ENCODE assay signal across 9 cellular contexts in genomic region chr5:170809551-170809950, GRCh38. TPM values are rescaled to one million over a fixed set of nuclear protein-coding genes. Genes with fewer than 3 reads are reported as not detected.
DNase-seq lines count a peak whose midpoint lies in the region; ATAC-seq and TF ChIP-seq lines count a peak whose summit lies in the region.
"Had no signal": no experiment of that assay in that cellular context is flagged by ENCODE, and none has a peak within 500 bp of the region (broad histone marks: within the 10 kb centered on the region; RNA-seq: fewer than 3 reads in every experiment).

No MANE protein-coding gene starts in this region.

- no peaks in the 10 kb centered on the region for H3K4me1 ChIP-seq in cardiac muscle cell (ENCODE audit: low read depth)

- no peak overlapping the region for H3K4me3 Mint-ChIP-seq in T-helper 17 cell

- no peaks in the 10 kb centered on the region for H3K36me3 ChIP-seq in cardiac muscle cell

- intact Hi-C loops in cardiac septum (cut with DNase I): no loop called here

- H3K4me1 Mint-ChIP-seq in T-helper 17 cell: no peaks in the 10 kb centered on the region

- TF ChIP-seq CTCF in cardiac muscle cell (IDR thresholded peaks at IDR 0.05; ENCODE audit: low read depth, low read length): peak; percentile 57
- peak; percentile 45 for TF ChIP-seq CTCF in fibroblast of mammary gland (conservative IDR thresholded peaks at IDR 0.05; ENCODE audit: control insufficient read depth, insufficient read depth, low read depth, low read length)

- ATAC-seq in HG02798 (IDR thresholded peaks at IDR 0.05; ENCODE audit: poor library complexity, unreplicated experiment): no peak
- no peak for ATAC-seq in T-helper 17 cell
- ATAC-seq in HG03159 (IDR thresholded peaks at IDR 0.05; ENCODE audit: unreplicated experiment): no peak

- no peaks in the 10 kb centered on the region for H3K36me3 Mint-ChIP-seq in T-helper 17 cell (ENCODE audit: low read depth)

- H3K27ac Mint-ChIP-seq in T-helper 17 cell: no peak overlapping the region

- H3K4me3 ChIP-seq in cardiac muscle cell (no peak overlapping the region), fibroblast of mammary gland (ENCODE audit: control insufficient read depth, low read depth, low read length) (no peak overlapping the region), skeletal muscle cell (ENCODE audit: low read depth, low read length) (no peak overlapping the region)
- H3K4me3 ChIP-seq: skin epidermis had no signal

- DNase-seq in cardiac muscle cell (ENCODE audit: low read depth in 1 of 2, low spot score in 1 of 2) (peak; percentile 27 to 72), cardiac septum (ENCODE audit: low spot score) (no peak), NCI-H69 (lab: John Stamatoyannopoulos, UW) (peak; percentile 79), fibroblast of mammary gland (ENCODE audit: low read depth) (peak; percentile 60), skeletal muscle cell (ENCODE audit: low read depth) (peak; percentile 21), T-helper 17 cell (no peak)

- H3K27me3 Mint-ChIP-seq in T-helper 17 cell: peaks cover 31% of the 10 kb centered on the region

- H3K9me3 ChIP-seq in cardiac muscle cell (ENCODE audit: low read depth): no peaks in the 10 kb centered on the region
- H3K9me3 ChIP-seq in T-helper 17 cell (ENCODE audit: control insufficient read depth, low read length, poor library complexity, severe bottlenecking): no peaks in the 10 kb centered on the region

- H3K27ac ChIP-seq in cardiac muscle cell: no peak overlapping the region
- H3K27ac ChIP-seq: skin epidermis had no signal

- H3K27me3 ChIP-seq in cardiac muscle cell: no peaks in the 10 kb centered on the region

RNA-seq across cellular contexts. Expression of gene GABRP, which starts 26.0 kb away (rescaled TPM):
- total RNA-seq in cardiac muscle cell: 0.30 and 0.39 TPM in 2 replicates
- 0.46 TPM in 1 of 2 replicates, not detected in the other for polyA plus RNA-seq in cardiac muscle cell
- total RNA-seq in cardiac septum: 0.30 TPM
- total RNA-seq in T-helper 17 cell: not detected

RNA-seq across cellular contexts. Expression of gene RANBP17, which starts 52.3 kb away (rescaled TPM):
- 16.8 and 20.0 TPM in 2 replicates for total RNA-seq in cardiac muscle cell
- 10.9 TPM in 2 replicates for polyA plus RNA-seq in cardiac muscle cell
- 9.9 TPM for total RNA-seq in cardiac septum
- not detected for total RNA-seq in T-helper 17 cell

Comparison
In these comparisons a context has a peak if more than half of its experiments do, and no peak if none do; other contexts are left out.
1. DNase-seq: peak in cardiac muscle cell (2 of 2), NCI-H69 (single experiment), fibroblast of mammary gland (single experiment) and skeletal muscle cell (single experiment); none in cardiac septum (single experiment) and T-helper 17 cell (0 of 3).